In genomic region chr10:974038-974784, GRCh38 we compare ENCODE assay signal across 15 cellular contexts. TPM values are rescaled to one million over a fixed set of nuclear protein-coding genes. Genes with fewer than 3 reads are reported as not detected.
A peak's percentile ranks its signal among the peaks of the same experiment; 100 is the strongest.
DNase-seq lines count a peak whose midpoint lies in the region; ATAC-seq and TF ChIP-seq lines count a peak whose summit lies in the region.
"Had no signal": no experiment of that assay in that cellular context is flagged by ENCODE, and none has a peak within 500 bp of the region (broad histone marks: within the 10 kb centered on the region; RNA-seq: fewer than 3 reads in every experiment).

No MANE protein-coding gene starts in this region.

- CTCF ChIA-PET in activated CD8-positive, alpha-beta memory T cell treated with anti-CD3 and anti-CD28 coated beads, Interleukin-2, amount 10 ng/mL, durations not matched to agents 7 days and 5 days (lab: Charles Lee): no interaction called here

- H3K27me3 Mint-ChIP-seq in endodermal cell (ENCODE audit: insufficient read depth) (no peaks in the 10 kb centered on the region), progenitor cell of endocrine pancreas (no peaks in the 10 kb centered on the region)
- H3K27me3 Mint-ChIP-seq in activated CD8-positive, alpha-beta memory T cell treated with anti-CD3 and anti-CD28 coated beads, Interleukin-2, amount 10 ng/mL, durations not matched to agents 7 days and 5 days: peaks cover 11% of the 10 kb centered on the region

- H3K9me3 Mint-ChIP-seq in endodermal cell (peaks cover 37% of the 10 kb centered on the region), progenitor cell of endocrine pancreas (ENCODE audit: low read depth) (peaks cover 14% of the 10 kb centered on the region)
- peaks cover 14% of the 10 kb centered on the region for H3K9me3 Mint-ChIP-seq in activated CD8-positive, alpha-beta memory T cell treated with anti-CD3 and anti-CD28 coated beads, Interleukin-2, amount 10 ng/mL, durations not matched to agents 7 days and 5 days (ENCODE audit: low read depth)

- no peak overlapping the region for H3K4me3 Mint-ChIP-seq in endodermal cell
- no peak overlapping the region for H3K4me3 Mint-ChIP-seq in progenitor cell of endocrine pancreas (ENCODE audit: low read depth)
- H3K4me3 Mint-ChIP-seq in activated CD8-positive, alpha-beta memory T cell treated with anti-CD3 and anti-CD28 coated beads, Interleukin-2, amount 10 ng/mL, durations not matched to agents 7 days and 5 days: no peak overlapping the region

- peaks cover 32% of the 10 kb centered on the region for H3K9me3 ChIP-seq in endodermal cell (ENCODE audit: control insufficient read depth, low read length)

- DNase-seq in NCI-H1417 (lab: John Stamatoyannopoulos, UW): peak; percentile 19 to 82 (median 69)
- no peak for DNase-seq in NCI-H1417 treated with DMSO at 0.1 percent for 48 hours (lab: John Stamatoyannopoulos, UW)
- DNase-seq in HT-29 (ENCODE audit: low spot score): peak; percentile 30
- DNase-seq in endodermal cell: peak; percentile 81
- DNase-seq in progenitor cell of endocrine pancreas (ENCODE audit: low spot score, unreplicated experiment): no peak
- DNase-seq in epidermal melanocyte (ENCODE audit: insufficient read length, low spot score): no peak
- DNase-seq in activated gamma-delta T cell treated with Interleukin-2 at 50 U/mL for 16 hours: no peak
- no peak for DNase-seq in activated CD8-positive, alpha-beta memory T cell treated with anti-CD3 and anti-CD28 coated beads, Interleukin-2, amount 10 ng/mL, durations not matched to agents 7 days and 5 days
- DNase-seq: NCI-H1694 treated with DMSO at 0.1 percent for 48 hours; PC-3; psoas muscle; stimulated activated CD4-positive, alpha-beta T cell treated with anti-CD3 and anti-CD28 coated beads, Interleukin-4, amount 100 ng/mL, for 24 hours; T-helper 9 cell had no signal

- H3K9ac ChIP-seq in endodermal cell (ENCODE audit: extremely low read depth, low read length, poor library complexity, severe bottlenecking): peak overlapping the region; percentile 62

- H3K4me3 ChIP-seq in endodermal cell (ENCODE audit: low read length): no peak overlapping the region
- H3K4me3 ChIP-seq: psoas muscle had no signal

- 78 to 82% methylated on average over 15 to 20 of the region's 20 CpGs for WGBS in endodermal cell (ENCODE audit: insufficient coverage in 1 of 2, insufficient read length in 1 of 2), 2 experiments

- peaks cover 21% of the 10 kb centered on the region for H3K4me1 ChIP-seq in endodermal cell (ENCODE audit: control insufficient read depth, insufficient read depth, low read length)

- TF ChIP-seq CTCF in endodermal cell (conservative IDR thresholded peaks at IDR 0.05) (no peak), progenitor cell of endocrine pancreas (IDR thresholded peaks at IDR 0.05; ENCODE audit: unreplicated experiment) (no peak)

- H3K27me3 ChIP-seq in endodermal cell (ENCODE audit: control insufficient read depth, insufficient read depth, low read length, poor library complexity, severe bottlenecking): no peaks in the 10 kb centered on the region

- H3K4me1 Mint-ChIP-seq in endodermal cell (peaks cover 25% of the 10 kb centered on the region), progenitor cell of endocrine pancreas (ENCODE audit: low read depth) (peaks cover 52% of the 10 kb centered on the region)
- no peaks in the 10 kb centered on the region for H3K4me1 Mint-ChIP-seq in activated CD8-positive, alpha-beta memory T cell treated with anti-CD3 and anti-CD28 coated beads, Interleukin-2, amount 10 ng/mL, durations not matched to agents 7 days and 5 days

- H3K36me3 Mint-ChIP-seq in endodermal cell (ENCODE audit: low read depth): peaks cover 12% of the 10 kb centered on the region
- peaks cover 17% of the 10 kb centered on the region for H3K36me3 Mint-ChIP-seq in progenitor cell of endocrine pancreas (ENCODE audit: insufficient read depth)
- peaks cover 10% of the 10 kb centered on the region for H3K36me3 Mint-ChIP-seq in activated CD8-positive, alpha-beta memory T cell treated with anti-CD3 and anti-CD28 coated beads, Interleukin-2, amount 10 ng/mL, durations not matched to agents 7 days and 5 days

- peak overlapping the region; percentile 75 for H3K27ac ChIP-seq in endodermal cell (ENCODE audit: low read depth, low read length)
- H3K27ac ChIP-seq: 22Rv1, psoas muscle had no signal

- no peaks in the 10 kb centered on the region for H3K36me3 ChIP-seq in endodermal cell (ENCODE audit: control insufficient read depth, insufficient read depth, low read length)

- ATAC-seq in activated CD8-positive, alpha-beta memory T cell treated with anti-CD3 and anti-CD28 coated beads, Interleukin-2, amount 10 ng/mL, durations not matched to agents 7 days and 5 days: no peak
- ATAC-seq: PC-3, psoas muscle had no signal

- peak overlapping the region; percentile 88 for H3K27ac Mint-ChIP-seq in endodermal cell
- H3K27ac Mint-ChIP-seq in progenitor cell of endocrine pancreas: peak overlapping the region; percentile 98
- no peak overlapping the region for H3K27ac Mint-ChIP-seq in activated CD8-positive, alpha-beta memory T cell treated with anti-CD3 and anti-CD28 coated beads, Interleukin-2, amount 10 ng/mL, durations not matched to agents 7 days and 5 days

RNA-seq across cellular contexts. Expression of gene GTPBP4, which starts 14.0 kb away (rescaled TPM):
- 49.5 and 52.3 TPM in 2 replicates for total RNA-seq in HT-29 (2014; rRNA removed; shearing (Covaris generic))
- total RNA-seq in endodermal cell (10 to 100 TPM; 67.2 to 70.9 TPM), progenitor cell of endocrine pancreas (53.2 and 57.9 TPM in 2 replicates)
- 47.9 TPM for polyA plus RNA-seq in endodermal cell (2013, experiment 1 of 2)
- 55.6 TPM for polyA plus RNA-seq in endodermal cell (2013, experiment 2 of 2)
- total RNA-seq in activated CD8-positive, alpha-beta memory T cell treated with anti-CD3 and anti-CD28 coated beads, Interleukin-2, amount 10 ng/mL, durations not matched to agents 7 days and 5 days: 10 to 100 TPM; 66.1 to 88.2 TPM

RNA-seq across cellular contexts. Expression of gene LARP4B, which starts 42.7 kb away (rescaled TPM):
- 60.6 and 71.1 TPM in 2 replicates for total RNA-seq in HT-29 (2014; rRNA removed; shearing (Covaris generic))
- total RNA-seq in endodermal cell (10 to 100 TPM; 94.1 to 94.3 TPM), progenitor cell of endocrine pancreas (110 and 114 TPM in 2 replicates)
- polyA plus RNA-seq in endodermal cell (2013, experiment 1 of 2): 32.2 TPM
- polyA plus RNA-seq in endodermal cell (2013, experiment 2 of 2): 27.5 TPM
- 100 to 1,000 TPM; 126 to 135 TPM for total RNA-seq in activated CD8-positive, alpha-beta memory T cell treated with anti-CD3 and anti-CD28 coated beads, Interleukin-2, amount 10 ng/mL, durations not matched to agents 7 days and 5 days

RNA-seq across cellular contexts. Expression of gene IDI2, which starts 51.4 kb away (rescaled TPM):
- not detected in 2 replicates for total RNA-seq in HT-29 (2014; rRNA removed; shearing (Covaris generic))
- total RNA-seq in endodermal cell (not detected), progenitor cell of endocrine pancreas (not detected in 2 replicates)
- not detected for polyA plus RNA-seq in endodermal cell (2013, experiment 1 of 2)
- polyA plus RNA-seq in endodermal cell (2013, experiment 2 of 2): not detected
- not detected for total RNA-seq in activated CD8-positive, alpha-beta memory T cell treated with anti-CD3 and anti-CD28 coated beads, Interleukin-2, amount 10 ng/mL, durations not matched to agents 7 days and 5 days
- total RNA-seq: lower leg skin, PC-3 had no signal

Comparison
In these comparisons a context has a peak if more than half of its experiments do, and no peak if none do; other contexts are left out.
1. DNase-seq: peak in NCI-H1417 (3 of 3), HT-29 (single experiment) and endodermal cell (single experiment); none in NCI-H1417 treated with DMSO at 0.1 percent for 48 hours (single experiment), progenitor cell of endocrine pancreas (single experiment), epidermal melanocyte (single experiment), activated gamma-delta T cell treated with Interleukin-2 at 50 U/mL for 16 hours (single experiment) and activated CD8-positive, alpha-beta memory T cell treated with anti-CD3 and anti-CD28 coated beads, Interleukin-2, amount 10 ng/mL, durations not matched to agents 7 days and 5 days (single experiment).